In the genomic region with DNA sequence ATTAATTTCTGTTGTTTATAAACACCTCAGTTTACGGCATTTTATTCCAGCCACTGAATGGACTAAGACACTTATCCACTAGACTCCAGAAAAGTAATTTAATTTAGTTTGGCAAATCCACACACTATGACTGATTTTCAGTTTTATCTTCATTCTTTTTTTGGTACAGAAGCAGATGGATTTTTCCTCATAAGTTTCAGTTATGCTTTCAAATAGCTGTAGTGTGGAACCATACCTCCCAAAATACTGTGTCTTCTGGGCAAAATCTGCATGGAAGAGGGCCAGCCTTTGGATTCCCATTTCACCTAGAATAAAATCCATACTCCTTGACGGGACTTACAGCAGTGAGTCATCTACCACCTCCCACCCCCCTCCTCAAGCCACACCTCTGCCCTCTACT, we compare ENCODE assay signal across 10 cellular contexts. TPM values are rescaled to one million over a fixed set of nuclear protein-coding genes. Genes with fewer than 3 reads are reported as not detected.
"Had no signal": no experiment of that assay in that cellular context is flagged by ENCODE, and none has a peak within 500 bp of the region (broad histone marks: within the 10 kb centered on the region; RNA-seq: fewer than 3 reads in every experiment).

No MANE protein-coding gene starts in this region.

- ATAC-seq: HCT116, HepG2 had no signal

- H3K4me3 Mint-ChIP-seq: H9, HFFc6 had no signal

- H3K9me3 Mint-ChIP-seq: H9, HFFc6, IgD-negative memory B cell had no signal

- FAIRE-seq: HepG2 had no signal

- DNase-seq: GM23248, GOT3, H9, HFFc6, KG1 had no signal

- H3K27ac Mint-ChIP-seq: H9, HFFc6, IgD-negative memory B cell had no signal

- H3K36me3 Mint-ChIP-seq: IgD-negative memory B cell had no signal

- H3K4me3 ChIP-seq: GM23248 had no signal

- H3K27ac ChIP-seq: GM23248, HL-60 had no signal

- H3K9ac ChIP-seq: GM23248 had no signal

- H2AFZ ChIP-seq: GM23248 had no signal

RNA-seq across cellular contexts. Expression of gene GSTA2, which starts 43.0 kb away (rescaled TPM):
- total RNA-seq: H9, HFFc6, HT1080 had no signal
- polyA plus RNA-seq: GM23248, IgD-negative memory B cell had no signal
